In the genomic region with DNA sequence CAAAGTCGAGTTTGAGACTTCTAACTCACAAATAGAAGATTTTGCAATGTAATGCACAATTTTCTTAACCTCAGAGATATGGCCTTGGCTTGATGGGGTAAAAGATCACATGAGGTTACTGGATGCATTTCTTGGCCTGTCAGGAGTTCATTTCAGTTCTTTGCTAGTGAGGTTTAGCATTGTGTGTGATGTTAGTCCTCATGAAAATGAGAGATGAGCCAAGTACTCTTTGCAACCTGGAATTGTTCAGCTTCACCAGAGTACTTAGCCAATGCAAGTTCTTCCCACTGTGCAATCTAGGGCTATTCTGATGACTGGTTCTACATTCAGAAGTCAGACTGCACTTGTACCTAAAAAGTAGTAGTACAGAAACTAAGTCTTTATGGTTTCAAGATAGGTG, we compare ENCODE assay signal across 20 cellular contexts.
"Had no signal": no experiment of that assay in that cellular context is flagged by ENCODE, and none has a peak within 500 bp of the region (broad histone marks: within the 10 kb centered on the region; RNA-seq: fewer than 3 reads in every experiment).

No MANE protein-coding gene starts in this region.

- H3K36me3 ChIP-seq: neural progenitor cell, spleen had no signal

- H2AFZ ChIP-seq: neural progenitor cell, parathyroid adenoma had no signal

- H3K4me1 ChIP-seq: SJCRH30 had no signal

- FAIRE-seq: islet of Langerhans had no signal

- DNase-seq: activated CD4-positive, alpha-beta T cell treated with anti-CD3 and anti-CD28 coated beads for 1 hour; activated CD8-positive, alpha-beta memory T cell treated with anti-CD3 and anti-CD28 coated beads, Interleukin-2, amount 50 U/mL, for 4 hours; activated CD8-positive, alpha-beta T cell treated with anti-CD3 and anti-CD28 coated beads for 36 hours; activated naive CD4-positive, alpha-beta T cell; activated naive CD8-positive, alpha-beta T cell treated with anti-CD3 and anti-CD28 coated beads, Interleukin-2, amount 50 U/mL, for 24 hours; caudate nucleus; effector CD8-positive, alpha-beta T cell; retina; SJCRH30; spleen; stimulated activated CD4-positive, alpha-beta T cell treated with anti-CD3 and anti-CD28 coated beads, Interleukin-1b, Interleukin-23, amount 100 ng/mL, for 48 hours; SW 1271; trophoblast cell had no signal

- H3K9me3 ChIP-seq: SJCRH30, spleen had no signal

- H3K9me3 Mint-ChIP-seq: activated CD8-positive, alpha-beta T cell treated with anti-CD3 and anti-CD28 coated beads for 36 hours; activated naive CD8-positive, alpha-beta T cell treated with anti-CD3 and anti-CD28 coated beads, Interleukin-2, amount 50 U/mL, for 24 hours; mesothelial cell of epicardium; stimulated activated memory B cell treated with anti-CD40 and anti-IgM and Interleukin-4, amounts not matched to agents 10 μg/mL and 1 μg/mL and 100 μg/mL, for 72 hours; T-helper 2 cell treated with Interferon-gamma antibody and Interleukin-4, amounts not matched to agents 5 μg/mL and 100 μg/mL, for 36 hours had no signal

- H3K27ac ChIP-seq: coronary artery, neural progenitor cell, parathyroid adenoma, SJCRH30, spleen had no signal

- H3K27me3 ChIP-seq: neural progenitor cell, SJCRH30 had no signal

- H3K4me1 Mint-ChIP-seq: stimulated activated memory B cell treated with anti-CD40 and anti-IgM and Interleukin-4, amounts not matched to agents 10 μg/mL and 1 μg/mL and 100 μg/mL, for 72 hours had no signal

- H3K9ac ChIP-seq: neural progenitor cell, parathyroid adenoma had no signal

- ATAC-seq: activated CD8-positive, alpha-beta T cell treated with anti-CD3 and anti-CD28 coated beads for 36 hours; activated naive CD8-positive, alpha-beta T cell treated with anti-CD3 and anti-CD28 coated beads, Interleukin-2, amount 50 U/mL, for 24 hours; stimulated activated memory B cell treated with anti-CD40 and anti-IgM and Interleukin-4, amounts not matched to agents 10 μg/mL and 1 μg/mL and 100 μg/mL, for 72 hours had no signal

- H3K27ac Mint-ChIP-seq: activated CD8-positive, alpha-beta T cell treated with anti-CD3 and anti-CD28 coated beads for 36 hours; activated naive CD8-positive, alpha-beta T cell treated with anti-CD3 and anti-CD28 coated beads, Interleukin-2, amount 50 U/mL, for 24 hours; mesothelial cell of epicardium; neural progenitor cell; stimulated activated memory B cell treated with anti-CD40 and anti-IgM and Interleukin-4, amounts not matched to agents 10 μg/mL and 1 μg/mL and 100 μg/mL, for 72 hours; T-helper 2 cell treated with Interferon-gamma antibody and Interleukin-4, amounts not matched to agents 5 μg/mL and 100 μg/mL, for 36 hours had no signal

- H3K4me3 Mint-ChIP-seq: activated CD8-positive, alpha-beta T cell treated with anti-CD3 and anti-CD28 coated beads for 36 hours; activated naive CD8-positive, alpha-beta T cell treated with anti-CD3 and anti-CD28 coated beads, Interleukin-2, amount 50 U/mL, for 24 hours; mesothelial cell of epicardium; neural progenitor cell; stimulated activated memory B cell treated with anti-CD40 and anti-IgM and Interleukin-4, amounts not matched to agents 10 μg/mL and 1 μg/mL and 100 μg/mL, for 72 hours; T-helper 2 cell treated with Interferon-gamma antibody and Interleukin-4, amounts not matched to agents 5 μg/mL and 100 μg/mL, for 36 hours had no signal

- H3K27me3 Mint-ChIP-seq: activated CD8-positive, alpha-beta T cell treated with anti-CD3 and anti-CD28 coated beads for 36 hours; activated naive CD8-positive, alpha-beta T cell treated with anti-CD3 and anti-CD28 coated beads, Interleukin-2, amount 50 U/mL, for 24 hours had no signal

- H3K36me3 Mint-ChIP-seq: mesothelial cell of epicardium; stimulated activated memory B cell treated with anti-CD40 and anti-IgM and Interleukin-4, amounts not matched to agents 10 μg/mL and 1 μg/mL and 100 μg/mL, for 72 hours had no signal

- H3K4me2 ChIP-seq: neural progenitor cell had no signal

- H3K4me3 ChIP-seq: coronary artery, neural progenitor cell, SJCRH30, spleen had no signal
